Comparison of ENCODE assay signal across 11 cellular contexts in genomic region chr3:191958980-191959671, GRCh38.
DNase-seq lines count a peak whose midpoint lies in the region; ATAC-seq and TF ChIP-seq lines count a peak whose summit lies in the region.
"Had no signal": no experiment of that assay in that cellular context is flagged by ENCODE, and none has a peak within 500 bp of the region (broad histone marks: within the 10 kb centered on the region; RNA-seq: fewer than 3 reads in every experiment).

No MANE protein-coding gene starts in this region.

- H3K27me3 Mint-ChIP-seq in naive thymus-derived CD4-positive, alpha-beta T cell, result no peaks in the 10 kb centered on the region
- H3K27me3 Mint-ChIP-seq: central memory CD8-positive, alpha-beta T cell had no signal

- ATAC-seq in GM19025 (IDR thresholded peaks at IDR 0.05; ENCODE audit: low read depth, unreplicated experiment), result peak; percentile 49
- peak; percentile 59 for ATAC-seq in GM21825 (IDR thresholded peaks at IDR 0.05; ENCODE audit: unreplicated experiment)
- ATAC-seq in HG03432 (IDR thresholded peaks at IDR 0.05; ENCODE audit: unreplicated experiment), result peak; percentile 55
- ATAC-seq in naive thymus-derived CD4-positive, alpha-beta T cell, result no peak
- ATAC-seq in body of pancreas, result no peak

- no peaks in the 10 kb centered on the region for H3K36me3 Mint-ChIP-seq in naive thymus-derived CD4-positive, alpha-beta T cell

- CTCF ChIA-PET in naive thymus-derived CD4-positive, alpha-beta T cell (lab: Charles Lee), result interaction anchor here (0.7 kb wide), 1 partner anchor 988 kb away, joined by 3 read pairs; no protein-coding TSS in a partner anchor

- no peaks in the 10 kb centered on the region for H3K36me3 ChIP-seq in naive thymus-derived CD4-positive, alpha-beta T cell (ENCODE audit: control insufficient read depth in 2 of 3, insufficient read depth in 3 of 3, low read length in 3 of 3)
- no peaks in the 10 kb centered on the region for H3K36me3 ChIP-seq in body of pancreas (replicated peaks in 1 of 2; ENCODE audit: insufficient read depth in 1 of 2, low read depth in 2 of 2)

- 19 to 26% methylated on average over 3 of the region's 3 CpGs for WGBS in body of pancreas, 2 donors

- intact Hi-C loops in naive thymus-derived CD4-positive, alpha-beta T cell (cut with micrococcal nuclease), result no loop called here
- intact Hi-C loops in body of pancreas (cut with DNase I), result no loop called here

- TF ChIP-seq CTCF in body of pancreas (IDR thresholded peaks at IDR 0.05), result no peak

- peaks cover 0 to 7% (median 3%) of the 10 kb centered on the region in 11 donors for H3K9me3 Mint-ChIP-seq in naive thymus-derived CD4-positive, alpha-beta T cell

- H3K9me3 ChIP-seq in naive thymus-derived CD4-positive, alpha-beta T cell (ENCODE audit: control insufficient read depth in 2 of 3, low read length in 3 of 3), result no peaks in the 10 kb centered on the region
- H3K9me3 ChIP-seq in body of pancreas, result no peaks in the 10 kb centered on the region

- H3K4me3 ChIP-seq in naive thymus-derived CD4-positive, alpha-beta T cell (ENCODE audit: low read length), result no peak overlapping the region
- H3K4me3 ChIP-seq in body of pancreas, result no peak overlapping the region
- H3K4me3 ChIP-seq: GM23248 had no signal

- H3K4me1 ChIP-seq in naive thymus-derived CD4-positive, alpha-beta T cell (ENCODE audit: control insufficient read depth in 2 of 2, insufficient read depth in 2 of 2, low read length in 2 of 2), result no peaks in the 10 kb centered on the region
- H3K4me1 ChIP-seq in body of pancreas, result no peaks in the 10 kb centered on the region

- H3K4me1 Mint-ChIP-seq in naive thymus-derived CD4-positive, alpha-beta T cell, result no peaks in the 10 kb centered on the region
- H3K4me1 Mint-ChIP-seq: central memory CD8-positive, alpha-beta T cell had no signal

- DNase-seq in left kidney (ENCODE audit: low read depth, low spot score) (peak; percentile 22), UCSD-AML1 (lab: John Stamatoyannopoulos, UW; ENCODE audit: unreplicated experiment) (no peak), inferior parietal cortex (ENCODE audit: extremely low spot score) (no peak), body of pancreas (no peak)
- DNase-seq in naive thymus-derived CD4-positive, alpha-beta T cell, result no peak
- DNase-seq: activated T-cell treated with anti-CD3 and anti-CD28 coated beads, Interleukin-2, amount 50 U/mL, for 1 hour; GM23248 had no signal

- no peak for TF ChIP-seq POLR2A in body of pancreas (IDR thresholded peaks at IDR 0.05)

- H3K27me3 ChIP-seq in naive thymus-derived CD4-positive, alpha-beta T cell (ENCODE audit: control insufficient read depth in 2 of 2, insufficient read depth in 2 of 2, low read length in 2 of 2), result no peaks in the 10 kb centered on the region
- no peaks in the 10 kb centered on the region for H3K27me3 ChIP-seq in body of pancreas

- H3K27ac ChIP-seq in naive thymus-derived CD4-positive, alpha-beta T cell (ENCODE audit: low read depth, low read length), result no peak overlapping the region
- H3K27ac ChIP-seq in body of pancreas, result no peak overlapping the region
- H3K27ac ChIP-seq: GM23248 had no signal

- H3K4me3 Mint-ChIP-seq in naive thymus-derived CD4-positive, alpha-beta T cell, result no peak overlapping the region
- H3K4me3 Mint-ChIP-seq: central memory CD8-positive, alpha-beta T cell had no signal

- POLR2A ChIA-PET in naive thymus-derived CD4-positive, alpha-beta T cell (lab: Charles Lee), result no interaction called here

- no peak overlapping the region for H3K27ac Mint-ChIP-seq in naive thymus-derived CD4-positive, alpha-beta T cell

Comparison
In these comparisons a context has a peak if more than half of its experiments do, and no peak if none do; other contexts are left out.
1. ATAC-seq: peak in GM19025 (single experiment), GM21825 (single experiment) and HG03432 (single experiment); none in naive thymus-derived CD4-positive, alpha-beta T cell (single experiment) and body of pancreas (single experiment).